19 cellular contexts compared by ENCODE assay signal in the genomic region with DNA sequence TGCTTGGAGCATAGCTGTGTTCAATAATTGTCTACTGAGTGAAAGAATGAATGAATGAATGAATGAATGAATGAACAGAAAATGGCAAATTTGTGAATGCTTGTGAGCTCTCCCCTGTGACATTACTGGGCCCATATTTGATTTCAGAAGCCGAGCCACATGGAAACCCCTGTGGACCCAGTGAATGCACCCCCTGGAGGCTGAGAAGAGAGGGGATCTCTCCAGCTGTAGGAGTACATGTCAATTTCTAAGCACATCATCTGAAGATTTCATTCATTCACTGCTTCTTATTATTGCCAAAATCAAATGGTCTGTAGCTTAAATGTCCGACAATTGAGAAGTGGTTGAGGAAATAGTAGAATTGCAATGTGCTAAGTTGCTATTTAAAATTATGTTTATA. TPM values are rescaled to one million over a fixed set of nuclear protein-coding genes. Genes with fewer than 3 reads are reported as not detected.
DNase-seq lines count a peak whose midpoint lies in the region; ATAC-seq, FAIRE-seq and TF ChIP-seq lines count a peak whose summit lies in the region.
"Had no signal": no experiment of that assay in that cellular context is flagged by ENCODE, and none has a peak within 500 bp of the region (broad histone marks: within the 10 kb centered on the region; RNA-seq: fewer than 3 reads in every experiment).

No MANE protein-coding gene starts in this region.

- H3K27ac Mint-ChIP-seq in Caco-2 (ENCODE audit: unreplicated experiment) (no peak overlapping the region), WTC11 (no peak overlapping the region), endodermal cell (no peak overlapping the region)
- H3K27ac Mint-ChIP-seq: CD4-positive, alpha-beta T cell had no signal

- peaks cover 6% of the 10 kb centered on the region for H3K4me1 Mint-ChIP-seq in Caco-2 (ENCODE audit: low read depth, unreplicated experiment)
- H3K4me1 Mint-ChIP-seq in WTC11 = peaks cover 13% of the 10 kb centered on the region
- H3K4me1 Mint-ChIP-seq in endodermal cell = peaks cover 8% of the 10 kb centered on the region

- FAIRE-seq in H54 (lab: Jason Lieb, UNC) = no peak
- FAIRE-seq: HepG2 had no signal

- H4K20me1 ChIP-seq in osteoblast (ENCODE audit: insufficient read depth, low read length) = no peaks in the 10 kb centered on the region

- H3K36me3 ChIP-seq in Caco-2 (ENCODE audit: control insufficient read depth, insufficient read depth, low read length) = no peaks in the 10 kb centered on the region
- no peaks in the 10 kb centered on the region for H3K36me3 ChIP-seq in endodermal cell (ENCODE audit: control insufficient read depth, insufficient read depth, low read length)
- H3K36me3 ChIP-seq in osteoblast (ENCODE audit: insufficient read depth, low read length) = no peaks in the 10 kb centered on the region

- 86% methylated on average over 1 of the region's 2 CpGs; no CpG with 5 or more reads in 1 of the 2 experiments for WGBS in endodermal cell (ENCODE audit: insufficient coverage in 1 of 2, insufficient read length in 1 of 2), 2 experiments

- no peak overlapping the region for H3K4me2 ChIP-seq in osteoblast (ENCODE audit: insufficient read depth, low read length)

- H3K9me3 Mint-ChIP-seq in Caco-2 (ENCODE audit: unreplicated experiment) (no peaks in the 10 kb centered on the region), WTC11 (0 out of 2 replicates have a peak, but pooled peaks cover 4% of the 10 kb centered on the region), endodermal cell (no peaks in the 10 kb centered on the region)
- H3K9me3 Mint-ChIP-seq: CD4-positive, alpha-beta T cell had no signal

- no peak overlapping the region for H3K9ac ChIP-seq in endodermal cell (ENCODE audit: extremely low read depth, low read length, poor library complexity, severe bottlenecking)

- DNase-seq in Caco-2 (no peak), WTC11 (ENCODE audit: low spot score) (no peak), endodermal cell (no peak), osteoblast (ENCODE audit: insufficient read length, low spot score, missing footprints) (no peak), H54 (ENCODE audit: insufficient read length, low spot score) (no peak)
- DNase-seq: Calu3; CD4-positive, alpha-beta T cell; KG1; NCI-H1436 treated with DMSO at 0.1 percent for 48 hours; NCI-H2029 treated with DMSO at 0.1 percent for 48 hours; NCI-H2171 treated with DMSO at 0.1 percent for 48 hours; NCI-H446 treated with DMSO at 0.1 percent for 48 hours; NCI-H748 treated with DMSO at 0.1 percent for 48 hours; OCI-M1; RPMI8226; SIG-M5 had no signal

- TF ChIP-seq POLR2A in H54 (IDR thresholded peaks at IDR 0.05; ENCODE audit: low read depth, low read length) = no peak

- no TSS peak for BruUV-seq in Caco-2 (replicated peaks; lab: Mats Ljungman, UMichigan)

- H3K27ac ChIP-seq in endodermal cell (ENCODE audit: low read depth, low read length) = no peak overlapping the region
- H3K27ac ChIP-seq in osteoblast (ENCODE audit: low read depth, low read length) = no peak overlapping the region

- CTCF ChIA-PET in Caco-2 (lab: Charles Lee) = no interaction called here
- CTCF ChIA-PET in WTC11 (lab: Charles Lee) = interaction anchor here (0.8 to 1.7 kb wide), 3 partner anchors 9 to 29 kb away, joined by 3 to 6 read pairs (median 4); no protein-coding TSS in a partner anchor

- H3K27me3 Mint-ChIP-seq in Caco-2 (ENCODE audit: insufficient read depth, unreplicated experiment) (no peaks in the 10 kb centered on the region), WTC11 (ENCODE audit: low read depth) (no peaks in the 10 kb centered on the region), endodermal cell (ENCODE audit: insufficient read depth) (peaks cover 2% of the 10 kb centered on the region)
- H3K27me3 Mint-ChIP-seq: CD4-positive, alpha-beta T cell had no signal

- H3K27me3 ChIP-seq in Caco-2 (replicated peaks; ENCODE audit: control insufficient read depth, insufficient read depth, low read length) (no peaks in the 10 kb centered on the region), endodermal cell (ENCODE audit: control insufficient read depth, insufficient read depth, low read length, poor library complexity, severe bottlenecking) (no peaks in the 10 kb centered on the region), osteoblast (ENCODE audit: insufficient read depth, low read length) (peaks cover 23% of the 10 kb centered on the region)

- H3K9me3 ChIP-seq in Caco-2 = no peaks in the 10 kb centered on the region
- no peaks in the 10 kb centered on the region for H3K9me3 ChIP-seq in endodermal cell (ENCODE audit: control insufficient read depth, low read length)
- H3K9me3 ChIP-seq in osteoblast (ENCODE audit: low read depth, low read length) = no peaks in the 10 kb centered on the region

- H3K36me3 Mint-ChIP-seq in Caco-2 (ENCODE audit: insufficient read depth, unreplicated experiment) = no peaks in the 10 kb centered on the region
- no peaks in the 10 kb centered on the region for H3K36me3 Mint-ChIP-seq in WTC11
- H3K36me3 Mint-ChIP-seq in endodermal cell (ENCODE audit: low read depth) = no peaks in the 10 kb centered on the region

- no peak overlapping the region for H3K4me3 Mint-ChIP-seq in Caco-2 (ENCODE audit: unreplicated experiment)
- no peak overlapping the region for H3K4me3 Mint-ChIP-seq in WTC11
- H3K4me3 Mint-ChIP-seq in endodermal cell = no peak overlapping the region
- H3K4me3 Mint-ChIP-seq: CD4-positive, alpha-beta T cell had no signal

- POLR2A ChIA-PET in Caco-2 (lab: Charles Lee) = no interaction called here
- POLR2A ChIA-PET in WTC11 (lab: Charles Lee) = no interaction called here

- ATAC-seq in WTC11 (0 out of 2 replicates have a peak, but pooled peaks have one; percentile 15), GM19324 (IDR thresholded peaks at IDR 0.05; ENCODE audit: low FRiP score, unreplicated experiment) (no peak), HG02840 (IDR thresholded peaks at IDR 0.05; ENCODE audit: low FRiP score, unreplicated experiment) (no peak)
- ATAC-seq: HepG2 had no signal

- H3K4me1 ChIP-seq in Caco-2 (peaks cover 16% of the 10 kb centered on the region), endodermal cell (ENCODE audit: control insufficient read depth, insufficient read depth, low read length) (no peaks in the 10 kb centered on the region), osteoblast (ENCODE audit: insufficient read depth, low read length) (no peaks in the 10 kb centered on the region)

- H3K4me3 ChIP-seq in Caco-2 (ENCODE audit: low read depth, low read length) (no peak overlapping the region), endodermal cell (ENCODE audit: low read length) (no peak overlapping the region), osteoblast (ENCODE audit: insufficient read depth, low read length) (no peak overlapping the region)

- peak; percentile 9 to 12 for TF ChIP-seq CTCF in Caco-2 (IDR thresholded peaks at IDR 0.05; ENCODE audit: insufficient read depth in 1 of 2, low read depth in 1 of 2, low read length in 1 of 2, severe bottlenecking in 1 of 2, unreplicated experiment in 1 of 2)
- no peak for TF ChIP-seq CTCF in WTC11 (IDR thresholded peaks at IDR 0.05)
- TF ChIP-seq CTCF in endodermal cell (conservative IDR thresholded peaks at IDR 0.05) = peak; percentile 64
- TF ChIP-seq CTCF in osteoblast (IDR thresholded peaks at IDR 0.05; ENCODE audit: extremely low read depth, low read depth, low read length) = peak; percentile 12

- H3K79me2 ChIP-seq in osteoblast (ENCODE audit: insufficient read depth, low read length) = no peaks in the 10 kb centered on the region

- intact Hi-C loops in Caco-2 (cut with micrococcal nuclease; ENCODE audit: unreplicated experiment) = no loop called here

- H2AFZ ChIP-seq in osteoblast (ENCODE audit: low read length) = no peak overlapping the region

TF ChIP-seq in WTC11, 78 proteins besides CTCF, POLR2A, EP300 and RAD21 (continues in another document):
- TF ChIP-seq ZNF416 (CRISPR knock-in tag; IDR thresholded peaks at IDR 0.05) (no peak), ZNF423 (CRISPR knock-in tag; IDR thresholded peaks at IDR 0.05) (no peak), ATF2 (CRISPR knock-in tag; IDR thresholded peaks at IDR 0.05; ENCODE audit: borderline replicate concordance, low read depth) (no peak)
- TF ChIP-seq, protein P1, sequence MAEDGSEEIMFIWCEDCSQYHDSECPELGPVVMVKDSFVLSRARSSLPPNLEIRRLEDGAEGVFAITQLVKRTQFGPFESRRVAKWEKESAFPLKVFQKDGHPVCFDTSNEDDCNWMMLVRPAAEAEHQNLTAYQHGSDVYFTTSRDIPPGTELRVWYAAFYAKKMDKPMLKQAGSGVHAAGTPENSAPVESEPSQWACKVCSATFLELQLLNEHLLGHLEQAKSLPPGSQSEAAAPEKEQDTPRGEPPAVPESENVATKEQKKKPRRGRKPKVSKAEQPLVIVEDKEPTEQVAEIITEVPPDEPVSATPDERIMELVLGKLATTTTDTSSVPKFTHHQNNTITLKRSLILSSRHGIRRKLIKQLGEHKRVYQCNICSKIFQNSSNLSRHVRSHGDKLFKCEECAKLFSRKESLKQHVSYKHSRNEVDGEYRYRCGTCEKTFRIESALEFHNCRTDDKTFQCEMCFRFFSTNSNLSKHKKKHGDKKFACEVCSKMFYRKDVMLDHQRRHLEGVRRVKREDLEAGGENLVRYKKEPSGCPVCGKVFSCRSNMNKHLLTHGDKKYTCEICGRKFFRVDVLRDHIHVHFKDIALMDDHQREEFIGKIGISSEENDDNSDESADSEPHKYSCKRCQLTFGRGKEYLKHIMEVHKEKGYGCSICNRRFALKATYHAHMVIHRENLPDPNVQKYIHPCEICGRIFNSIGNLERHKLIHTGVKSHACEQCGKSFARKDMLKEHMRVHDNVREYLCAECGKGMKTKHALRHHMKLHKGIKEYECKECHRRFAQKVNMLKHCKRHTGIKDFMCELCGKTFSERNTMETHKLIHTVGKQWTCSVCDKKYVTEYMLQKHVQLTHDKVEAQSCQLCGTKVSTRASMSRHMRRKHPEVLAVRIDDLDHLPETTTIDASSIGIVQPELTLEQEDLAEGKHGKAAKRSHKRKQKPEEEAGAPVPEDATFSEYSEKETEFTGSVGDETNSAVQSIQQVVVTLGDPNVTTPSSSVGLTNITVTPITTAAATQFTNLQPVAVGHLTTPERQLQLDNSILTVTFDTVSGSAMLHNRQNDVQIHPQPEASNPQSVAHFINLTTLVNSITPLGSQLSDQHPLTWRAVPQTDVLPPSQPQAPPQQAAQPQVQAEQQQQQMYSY (CRISPR knock-in tag; IDR thresholded peaks at IDR 0.05) = no peak

RNA-seq across cellular contexts. Expression of gene DOCK1, which starts 58.3 kb away (rescaled TPM):
- 82.2 and 83.5 TPM in 2 replicates for total RNA-seq in Caco-2 (2022)
- total RNA-seq in WTC11 (2021) = 52.1 to 58.4 TPM (median 55.8 TPM) in 3 replicates
- 10 to 100 TPM; 72.4 to 89.3 TPM for total RNA-seq in endodermal cell
- 33.7 TPM for polyA plus RNA-seq in endodermal cell (2013, experiment 1 of 2)
- 35.9 TPM for polyA plus RNA-seq in endodermal cell (2013, experiment 2 of 2)
- total RNA-seq in osteoblast = 80.3 and 106 TPM in 2 replicates
- total RNA-seq: CD4-positive, alpha-beta T cell had no signal
